6 cellular contexts compared by ENCODE assay signal in genomic region chr22:20956258-20957117, GRCh38.
DNase-seq lines count a peak whose midpoint lies in the region; ATAC-seq and TF ChIP-seq lines count a peak whose summit lies in the region.

No MANE protein-coding gene starts in this region.

- no peak overlapping the region for H3K27ac Mint-ChIP-seq in stimulated activated effector memory CD8-positive, alpha-beta T cell treated with anti-CD3 and anti-CD28 coated beads, Interleukin-12 subunit alpha, Interleukin-12 subunit beta, amount 100 ng/mL, for 72 hours

- peak; percentile 2 for DNase-seq in NCI-H510A treated with DMSO at 0.1 percent for 48 hours (lab: John Stamatoyannopoulos, UW)
- DNase-seq in NCI-H510A (lab: John Stamatoyannopoulos, UW): no peak
- DNase-seq in epithelial cell of esophagus (ENCODE audit: low read depth): peak; percentile 86
- no peak for DNase-seq in stimulated activated effector memory CD8-positive, alpha-beta T cell treated with anti-CD3 and anti-CD28 coated beads, Interleukin-12 subunit alpha, Interleukin-12 subunit beta, amount 100 ng/mL, for 72 hours (ENCODE audit: low spot score in 2 of 2)

- H3K36me3 Mint-ChIP-seq in stimulated activated effector memory CD8-positive, alpha-beta T cell treated with anti-CD3 and anti-CD28 coated beads, Interleukin-12 subunit alpha, Interleukin-12 subunit beta, amount 100 ng/mL, for 72 hours: peaks cover 49% of the 10 kb centered on the region

- TF ChIP-seq CTCF in epithelial cell of esophagus (IDR thresholded peaks at IDR 0.05; ENCODE audit: insufficient read depth, low read depth, low read length, missing control alignments): peak; percentile 31

- peak overlapping the region; percentile 53 for H3K4me3 ChIP-seq in epithelial cell of esophagus (ENCODE audit: low read length)

- H3K4me3 Mint-ChIP-seq in stimulated activated effector memory CD8-positive, alpha-beta T cell treated with anti-CD3 and anti-CD28 coated beads, Interleukin-12 subunit alpha, Interleukin-12 subunit beta, amount 100 ng/mL, for 72 hours: peak overlapping the region; percentile 65

- H3K9me3 Mint-ChIP-seq in stimulated activated effector memory CD8-positive, alpha-beta T cell treated with anti-CD3 and anti-CD28 coated beads, Interleukin-12 subunit alpha, Interleukin-12 subunit beta, amount 100 ng/mL, for 72 hours: no peaks in the 10 kb centered on the region

- H3K4me1 Mint-ChIP-seq in stimulated activated effector memory CD8-positive, alpha-beta T cell treated with anti-CD3 and anti-CD28 coated beads, Interleukin-12 subunit alpha, Interleukin-12 subunit beta, amount 100 ng/mL, for 72 hours: peaks cover 19% of the 10 kb centered on the region

- no peak for ATAC-seq in stimulated activated effector memory CD8-positive, alpha-beta T cell treated with anti-CD3 and anti-CD28 coated beads, Interleukin-12 subunit alpha, Interleukin-12 subunit beta, amount 100 ng/mL, for 72 hours
- ATAC-seq in GM21526 (IDR thresholded peaks at IDR 0.05; ENCODE audit: low FRiP score, unreplicated experiment) (no peak), HG03175 (IDR thresholded peaks at IDR 0.05; ENCODE audit: unreplicated experiment) (no peak)

Comparison
In these comparisons a context has a peak if more than half of its experiments do, and no peak if none do; other contexts are left out.
1. DNase-seq: peak in NCI-H510A treated with DMSO at 0.1 percent for 48 hours (single experiment) and epithelial cell of esophagus (single experiment); none in NCI-H510A (single experiment) and stimulated activated effector memory CD8-positive, alpha-beta T cell treated with anti-CD3 and anti-CD28 coated beads, Interleukin-12 subunit alpha, Interleukin-12 subunit beta, amount 100 ng/mL, for 72 hours (0 of 2).